In genomic region chr3:170144437-170144843, GRCh38 we compare ENCODE assay signal across 8 cellular contexts.
DNase-seq lines count a peak whose midpoint lies in the region; ATAC-seq lines count a peak whose summit lies in the region.
"Had no signal": no experiment of that assay in that cellular context is flagged by ENCODE, and none has a peak within 500 bp of the region (broad histone marks: within the 10 kb centered on the region; RNA-seq: fewer than 3 reads in every experiment).

No MANE protein-coding gene starts in this region.

- H3K4me1 Mint-ChIP-seq in memory B cell, result peaks cover 10% of the 10 kb centered on the region

- DNase-seq in memory B cell (ENCODE audit: low spot score in 2 of 2) (no peak), NCI-H1436 (lab: John Stamatoyannopoulos, UW) (no peak), NCI-H2107 (lab: John Stamatoyannopoulos, UW) (no peak), NCI-H226 (no peak)
- DNase-seq: stimulated activated CD4-positive, alpha-beta T cell treated with anti-CD3 and anti-CD28 coated beads, Interleukin-2, amount 100 ng/mL, for 48 hours had no signal

- ATAC-seq in GM18873 (IDR thresholded peaks at IDR 0.05; ENCODE audit: low FRiP score, unreplicated experiment) (peak; percentile 96), GM21737 (IDR thresholded peaks at IDR 0.05; ENCODE audit: unreplicated experiment) (peak; percentile 83), HG03460 (IDR thresholded peaks at IDR 0.05; ENCODE audit: unreplicated experiment) (peak; percentile 96), memory B cell (ENCODE audit: low read depth) (peak; percentile 17)

- no peaks in the 10 kb centered on the region for H3K27me3 Mint-ChIP-seq in memory B cell

- H3K9me3 Mint-ChIP-seq in memory B cell, result no peaks in the 10 kb centered on the region

- no peak overlapping the region for H3K27ac Mint-ChIP-seq in memory B cell

- H3K36me3 Mint-ChIP-seq in memory B cell, result peaks cover 10% of the 10 kb centered on the region

- H3K4me3 Mint-ChIP-seq in memory B cell, result no peak overlapping the region

Comparison
In these comparisons a context has a peak if more than half of its experiments do, and no peak if none do; other contexts are left out.
1. ATAC-seq: peak in every context shown above with its lines; median percentile 96 in GM18873; 96 in HG03460; 83 in GM21737; 17 in memory B cell.